Comparison of ENCODE assay signal across 17 cellular contexts in genomic region chr19:876089-876488, GRCh38. TPM values are rescaled to one million over a fixed set of nuclear protein-coding genes. Genes with fewer than 3 reads are reported as not detected.
A peak's percentile ranks its signal among the peaks of the same experiment; 100 is the strongest.
DNase-seq lines count a peak whose midpoint lies in the region; ATAC-seq and TF ChIP-seq lines count a peak whose summit lies in the region.
"Had no signal": no experiment of that assay in that cellular context is flagged by ENCODE, and none has a peak within 500 bp of the region (broad histone marks: within the 10 kb centered on the region; RNA-seq: fewer than 3 reads in every experiment).

No MANE protein-coding gene starts in this region.

- peaks cover 31% of the 10 kb centered on the region for H3K36me3 Mint-ChIP-seq in brain
- peaks cover 26% of the 10 kb centered on the region for H3K36me3 Mint-ChIP-seq in stimulated activated effector memory CD8-positive, alpha-beta T cell treated with anti-CD3 and anti-CD28 coated beads, Interleukin-12 subunit alpha, Interleukin-12 subunit beta, amount 100 ng/mL, for 72 hours

- peaks cover 0 to 10% of the 10 kb centered on the region in 2 donors for H3K4me1 ChIP-seq in left lung

- peaks cover 0 to 59% of the 10 kb centered on the region in 2 donors for H3K36me3 ChIP-seq in left lung

- no peaks in the 10 kb centered on the region for H3K27me3 ChIP-seq in left lung
- H3K27me3 ChIP-seq: BLaER1 had no signal

- peak; percentile 38 for DNase-seq in DMS 273 (lab: John Stamatoyannopoulos, UW; ENCODE audit: unreplicated experiment)
- DNase-seq in DMS 273 treated with DMSO at 0.1 percent for 48 hours (lab: John Stamatoyannopoulos, UW): no peak
- DNase-seq in stimulated activated effector memory CD8-positive, alpha-beta T cell treated with anti-CD3 and anti-CD28 coated beads, Interleukin-12 subunit alpha, Interleukin-12 subunit beta, amount 100 ng/mL, for 72 hours (ENCODE audit: low spot score in 2 of 2): no peak
- DNase-seq in left lobe of liver (ENCODE audit: low spot score): no peak
- DNase-seq in left lung: no peak
- DNase-seq: 8988T; Calu3; CD8-positive, alpha-beta T cell; HCEC 1CT had no signal

- no peaks in the 10 kb centered on the region for H3K27me3 Mint-ChIP-seq in brain

- intact Hi-C loops in left lung (cut with DNase I): no loop called here

- H3K4me3 Mint-ChIP-seq in brain: no peak overlapping the region
- no peak overlapping the region for H3K4me3 Mint-ChIP-seq in stimulated activated effector memory CD8-positive, alpha-beta T cell treated with anti-CD3 and anti-CD28 coated beads, Interleukin-12 subunit alpha, Interleukin-12 subunit beta, amount 100 ng/mL, for 72 hours
- H3K4me3 Mint-ChIP-seq: CD14-positive monocyte; CD8-positive, alpha-beta T cell; GM23338 had no signal

- H3K9me3 Mint-ChIP-seq in brain: no peaks in the 10 kb centered on the region
- H3K9me3 Mint-ChIP-seq in stimulated activated effector memory CD8-positive, alpha-beta T cell treated with anti-CD3 and anti-CD28 coated beads, Interleukin-12 subunit alpha, Interleukin-12 subunit beta, amount 100 ng/mL, for 72 hours: no peaks in the 10 kb centered on the region
- H3K9me3 Mint-ChIP-seq: CD8-positive, alpha-beta T cell had no signal

- H3K4me1 Mint-ChIP-seq in brain: peaks cover 4% of the 10 kb centered on the region
- peaks cover 9% of the 10 kb centered on the region for H3K4me1 Mint-ChIP-seq in stimulated activated effector memory CD8-positive, alpha-beta T cell treated with anti-CD3 and anti-CD28 coated beads, Interleukin-12 subunit alpha, Interleukin-12 subunit beta, amount 100 ng/mL, for 72 hours
- H3K4me1 Mint-ChIP-seq: GM23338 had no signal

- peak overlapping the region; percentile 15; the same call in 1 of the 2 replicates for H3K27ac ChIP-seq in 22Rv1
- H3K27ac ChIP-seq in left lung: no peak overlapping the region
- H3K27ac ChIP-seq: BLaER1 had no signal

- peak overlapping the region in 3 of 5 experiments; percentile 23 to 89 (median 66) for H3K27ac Mint-ChIP-seq in brain
- H3K27ac Mint-ChIP-seq in stimulated activated effector memory CD8-positive, alpha-beta T cell treated with anti-CD3 and anti-CD28 coated beads, Interleukin-12 subunit alpha, Interleukin-12 subunit beta, amount 100 ng/mL, for 72 hours: peak overlapping the region; percentile 6
- H3K27ac Mint-ChIP-seq: CD8-positive, alpha-beta T cell; GM23338 had no signal

- TF ChIP-seq CTCF in 22Rv1 (IDR thresholded peaks at IDR 0.05) (no peak), brain (conservative IDR thresholded peaks at IDR 0.05) (no peak), left lung (IDR thresholded peaks at IDR 0.05) (no peak)

- ATAC-seq in stimulated activated effector memory CD8-positive, alpha-beta T cell treated with anti-CD3 and anti-CD28 coated beads, Interleukin-12 subunit alpha, Interleukin-12 subunit beta, amount 100 ng/mL, for 72 hours: no peak
- ATAC-seq in left lobe of liver (no peak), left lung (no peak)
- ATAC-seq: CD8-positive, alpha-beta T cell; GM23338 had no signal

- no peak overlapping the region for H3K4me3 ChIP-seq in left lung
- H3K4me3 ChIP-seq: BLaER1, GM23338 had no signal

- no peaks in the 10 kb centered on the region for H3K9me3 ChIP-seq in left lung
- H3K9me3 ChIP-seq: BLaER1 had no signal

RNA-seq across cellular contexts. Expression of gene CFD, which starts 16.6 kb away (rescaled TPM):
- polyA plus RNA-seq in brain (ENCODE audit: insufficient read depth, low read depth, low replicate concordance): 3.4 TPM
- total RNA-seq in left lobe of liver: 6.1 TPM
- total RNA-seq in left lung: 10 to 100 TPM; 78.0 to 85.3 TPM

RNA-seq across cellular contexts. Expression of gene MED16, which starts 16.9 kb away (rescaled TPM):
- polyA plus RNA-seq in brain (ENCODE audit: insufficient read depth, low read depth, low replicate concordance): 95.1 TPM
- total RNA-seq in left lobe of liver (36.3 TPM), left lung (10 to 100 TPM; 51.7 to 55.8 TPM)

RNA-seq across cellular contexts. Expression of gene RNU6-9, which starts 17.2 kb away (rescaled TPM):
- polyA plus RNA-seq in brain (ENCODE audit: insufficient read depth, low read depth, low replicate concordance): not detected
- not detected for total RNA-seq in left lobe of liver
- not detected for total RNA-seq in left lung
- total RNA-seq: A673; Calu3; CD8-positive, alpha-beta T cell; GM23338; HT-29 had no signal
- polyA plus RNA-seq: AG04450, CD14-positive monocyte, GM23338 had no signal

RNA-seq across cellular contexts. Expression of gene ELANE, which starts 24.0 kb away (rescaled TPM):
- not detected for polyA plus RNA-seq in brain (ENCODE audit: insufficient read depth, low read depth, low replicate concordance)
- total RNA-seq in left lobe of liver (0.58 TPM), left lung (1 to 10 TPM in 1 of 2 donors, under 1 TPM in 1; 0.89 to 1.3 TPM)
- total RNA-seq: A673; Calu3; CD8-positive, alpha-beta T cell; GM23338; HT-29 had no signal
- polyA plus RNA-seq: AG04450, GM23338 had no signal

RNA-seq across cellular contexts. Expression of gene PRTN3, which starts 35.3 kb away (rescaled TPM):
- 0.34 TPM for polyA plus RNA-seq in brain (ENCODE audit: insufficient read depth, low read depth, low replicate concordance)
- total RNA-seq in left lobe of liver: 0.23 TPM
- under 1 TPM; 0.55 to 0.58 TPM for total RNA-seq in left lung
- total RNA-seq: A673; Calu3; CD8-positive, alpha-beta T cell; HT-29 had no signal
- polyA plus RNA-seq: AG04450, CD14-positive monocyte had no signal

Comparison
In these comparisons a context has a peak if more than half of its experiments do, and no peak if none do; other contexts are left out.
1. RNA of gene CFD, which starts 16.6 kb away (total RNA-seq): 78.0 to 85.3 TPM in left lung; 6.1 TPM in left lobe of liver (single experiment); every median in the first group is over 10 times any median in the second.